9 cellular contexts compared by ENCODE assay signal in genomic region chr13:113122571-113123225, GRCh38. TPM values are rescaled to one million over a fixed set of nuclear protein-coding genes. Genes with fewer than 3 reads are reported as not detected.
DNase-seq lines count a peak whose midpoint lies in the region; ATAC-seq and TF ChIP-seq lines count a peak whose summit lies in the region.
"Had no signal": no experiment of that assay in that cellular context is flagged by ENCODE, and none has a peak within 500 bp of the region (broad histone marks: within the 10 kb centered on the region; RNA-seq: fewer than 3 reads in every experiment).

F10 (plus strand) TSS chr13:113122799; CDS start chr13:113122856, 57 bp downstream.

- H3K27ac ChIP-seq in esophagus (ENCODE audit: low read depth in 2 of 2, low read length in 1 of 2) (peak within 1 kb of the TSS; percentile 40 to 57), mesodermal cell (ENCODE audit: low read depth, low read length, severe bottlenecking) (peak within 1 kb of the TSS; percentile 25), upper lobe of left lung (peak within 1 kb of the TSS; percentile 51 to 79 (median 73))

- intact Hi-C loops in activated CD4-positive, alpha-beta T cell treated with anti-CD3 and anti-CD28 coated beads for 36 hours (cut with DNase I, micrococcal nuclease), result no loop called here

- no peaks in the 10 kb centered on the region for H3K4me1 Mint-ChIP-seq in activated CD4-positive, alpha-beta T cell treated with anti-CD3 and anti-CD28 coated beads for 36 hours
- no peaks in the 10 kb centered on the region for H3K4me1 Mint-ChIP-seq in natural killer cell treated with Interleukin-12 subunit alpha and Interleukin-12 subunit beta and Interleukin-15 and Interleukin-18, amount 100 ng/mL, for 72 hours (ENCODE audit: low read depth in 2 of 2)

- H3K9me3 ChIP-seq in esophagus (ENCODE audit: control insufficient read depth in 2 of 2, insufficient read depth in 1 of 2, low read depth in 1 of 2, low read length in 1 of 2), result peaks cover 0 to 4% of the 10 kb centered on the region in 2 donors
- no peaks in the 10 kb centered on the region for H3K9me3 ChIP-seq in mesodermal cell (ENCODE audit: control insufficient read depth, low read length)
- H3K9me3 ChIP-seq in upper lobe of left lung, result no peaks in the 10 kb centered on the region

- WGBS in esophagus, 2 donors, result 30 to 43% methylated on average over 22 of the region's 22 CpGs
- 44 to 45% methylated on average over 13 to 22 of the region's 22 CpGs for WGBS in mesodermal cell (ENCODE audit: insufficient coverage in 2 of 2), 2 experiments
- WGBS in upper lobe of left lung, 2 donors, result 52 to 59% methylated on average over 15 to 20 of the region's 22 CpGs

- TF ChIP-seq EP300 in upper lobe of left lung (IDR thresholded peaks at IDR 0.05), result no peak

- H3K4me1 ChIP-seq in esophagus (ENCODE audit: control insufficient read depth in 2 of 2, insufficient read depth in 2 of 2, low read length in 1 of 2) (no peaks in the 10 kb centered on the region), mesodermal cell (ENCODE audit: control insufficient read depth, insufficient read depth, low read length, poor library complexity, severe bottlenecking) (peaks cover 3% of the 10 kb centered on the region), upper lobe of left lung (no peaks in the 10 kb centered on the region)

- ATAC-seq in upper lobe of left lung (ENCODE audit: low FRiP score in 2 of 2), result peak; percentile 24 to 87
- no peak for ATAC-seq in activated CD4-positive, alpha-beta T cell treated with anti-CD3 and anti-CD28 coated beads for 36 hours
- ATAC-seq in natural killer cell treated with Interleukin-12 subunit alpha and Interleukin-12 subunit beta and Interleukin-15 and Interleukin-18, amount 100 ng/mL, for 72 hours, result no peak

- H3K4me3 ChIP-seq in esophagus (ENCODE audit: low read depth in 1 of 2, low read length in 2 of 2) (peak within 1 kb of the TSS in 1 of 2 donors; percentile 21), mesodermal cell (ENCODE audit: extremely low read depth, insufficient read depth, low read length, poor library complexity, severe bottlenecking) (peak within 1 kb of the TSS; percentile 11), upper lobe of left lung (peak within 1 kb of the TSS in 3 of 4 donors; percentile 23 to 40 (median 27))

- no peaks in the 10 kb centered on the region for H3K36me3 Mint-ChIP-seq in activated CD4-positive, alpha-beta T cell treated with anti-CD3 and anti-CD28 coated beads for 36 hours (ENCODE audit: low read depth)
- no peaks in the 10 kb centered on the region for H3K36me3 Mint-ChIP-seq in natural killer cell treated with Interleukin-12 subunit alpha and Interleukin-12 subunit beta and Interleukin-15 and Interleukin-18, amount 100 ng/mL, for 72 hours

- peak in 1 of 4 donors; percentile 21 for TF ChIP-seq POLR2A in upper lobe of left lung (IDR thresholded peaks at IDR 0.05)

- H3K9me3 Mint-ChIP-seq in activated CD4-positive, alpha-beta T cell treated with anti-CD3 and anti-CD28 coated beads for 36 hours (ENCODE audit: low read depth), result no peaks in the 10 kb centered on the region
- no peaks in the 10 kb centered on the region for H3K9me3 Mint-ChIP-seq in natural killer cell treated with Interleukin-12 subunit alpha and Interleukin-12 subunit beta and Interleukin-15 and Interleukin-18, amount 100 ng/mL, for 72 hours

- H3K27me3 Mint-ChIP-seq in activated CD4-positive, alpha-beta T cell treated with anti-CD3 and anti-CD28 coated beads for 36 hours, result peaks cover 5% of the 10 kb centered on the region
- H3K27me3 Mint-ChIP-seq in natural killer cell treated with Interleukin-12 subunit alpha and Interleukin-12 subunit beta and Interleukin-15 and Interleukin-18, amount 100 ng/mL, for 72 hours, result peaks cover 11% of the 10 kb centered on the region in 2 donors

- CTCF ChIA-PET in activated CD4-positive, alpha-beta T cell treated with anti-CD3 and anti-CD28 coated beads for 36 hours (lab: Charles Lee), result no interaction called here

- DNase-seq in NCI-H510A treated with DMSO at 0.1 percent for 48 hours (lab: John Stamatoyannopoulos, UW) (peak; percentile 21), NCI-H510A (lab: John Stamatoyannopoulos, UW) (no peak), upper lobe of left lung (peak; percentile 41 to 73), AML-193 (lab: John Stamatoyannopoulos, UW) (no peak)
- no peak for DNase-seq in activated CD4-positive, alpha-beta T cell treated with anti-CD3 and anti-CD28 coated beads for 36 hours
- no peak for DNase-seq in natural killer cell treated with Interleukin-12 subunit alpha and Interleukin-12 subunit beta and Interleukin-15 and Interleukin-18, amount 100 ng/mL, for 72 hours (ENCODE audit: low spot score)

- H3K27ac Mint-ChIP-seq in activated CD4-positive, alpha-beta T cell treated with anti-CD3 and anti-CD28 coated beads for 36 hours, result no peak within 1 kb of the TSS
- H3K27ac Mint-ChIP-seq in natural killer cell treated with Interleukin-12 subunit alpha and Interleukin-12 subunit beta and Interleukin-15 and Interleukin-18, amount 100 ng/mL, for 72 hours, result no peak within 1 kb of the TSS

- H3K36me3 ChIP-seq in esophagus (ENCODE audit: control insufficient read depth in 2 of 2, insufficient read depth in 2 of 2, low read length in 1 of 2), result no peaks in the 10 kb centered on the region
- H3K36me3 ChIP-seq in mesodermal cell (ENCODE audit: control insufficient read depth, insufficient read depth, low read length), result no peaks in the 10 kb centered on the region
- no peaks in the 10 kb centered on the region for H3K36me3 ChIP-seq in upper lobe of left lung

- no peak within 1 kb of the TSS for H3K4me3 Mint-ChIP-seq in activated CD4-positive, alpha-beta T cell treated with anti-CD3 and anti-CD28 coated beads for 36 hours
- H3K4me3 Mint-ChIP-seq in natural killer cell treated with Interleukin-12 subunit alpha and Interleukin-12 subunit beta and Interleukin-15 and Interleukin-18, amount 100 ng/mL, for 72 hours, result no peak within 1 kb of the TSS

- H3K27me3 ChIP-seq in esophagus (ENCODE audit: control insufficient read depth in 1 of 2, insufficient read depth in 2 of 2, low read length in 2 of 2) (no peaks in the 10 kb centered on the region), upper lobe of left lung (no peaks in the 10 kb centered on the region)

- TF ChIP-seq CTCF in upper lobe of left lung (IDR thresholded peaks at IDR 0.05), result no peak

- POLR2A ChIA-PET in activated CD4-positive, alpha-beta T cell treated with anti-CD3 and anti-CD28 coated beads for 36 hours (lab: Charles Lee), result no interaction called here

RNA-seq across cellular contexts. Expression of gene F10, which starts in this region (rescaled TPM):
- polyA plus RNA-seq in esophagus, result 1 to 10 TPM; 1.6 to 4.5 TPM
- polyA plus RNA-seq in mesodermal cell (2013, experiment 1 of 2), result 13.0 TPM
- 10.2 TPM for polyA plus RNA-seq in mesodermal cell (2013, experiment 2 of 2)
- 10 to 100 TPM in 3 of 6 donors, 1 to 10 TPM in 3; 5.3 to 25.0 (median 8.8) TPM for total RNA-seq in upper lobe of left lung
- not detected for total RNA-seq in activated CD4-positive, alpha-beta T cell treated with anti-CD3 and anti-CD28 coated beads for 36 hours
- not detected for total RNA-seq in natural killer cell treated with Interleukin-12 subunit alpha and Interleukin-12 subunit beta and Interleukin-15 and Interleukin-18, amount 100 ng/mL, for 72 hours
- total RNA-seq: HT1080 had no signal

Comparison
In these comparisons a context has a peak if more than half of its experiments do, and no peak if none do; other contexts are left out.
1. RNA of gene F10 (total RNA-seq): 5.3 to 25.0 TPM in upper lobe of left lung; not detected in activated CD4-positive, alpha-beta T cell treated with anti-CD3 and anti-CD28 coated beads for 36 hours and not detected in natural killer cell treated with Interleukin-12 subunit alpha and Interleukin-12 subunit beta and Interleukin-15 and Interleukin-18, amount 100 ng/mL, for 72 hours; every median in the first group is over 4 times any median in the second.
2. DNase-seq: peak in NCI-H510A treated with DMSO at 0.1 percent for 48 hours (single experiment) and upper lobe of left lung (2 of 2); none in NCI-H510A (single experiment), activated CD4-positive, alpha-beta T cell treated with anti-CD3 and anti-CD28 coated beads for 36 hours (single experiment), AML-193 (0 of 2) and natural killer cell treated with Interleukin-12 subunit alpha and Interleukin-12 subunit beta and Interleukin-15 and Interleukin-18, amount 100 ng/mL, for 72 hours (single experiment).
3. ATAC-seq: peak in upper lobe of left lung (2 of 2); none in activated CD4-positive, alpha-beta T cell treated with anti-CD3 and anti-CD28 coated beads for 36 hours (single experiment) and natural killer cell treated with Interleukin-12 subunit alpha and Interleukin-12 subunit beta and Interleukin-15 and Interleukin-18, amount 100 ng/mL, for 72 hours (0 of 2).
4. Peak in every context shown above with its lines, with median percentiles within 50 percentile points of each other: H3K27ac ChIP-seq.